Comparison of ENCODE assay signal across 21 cellular contexts in genomic region chr4:181672751-181673150, GRCh38.
"Had no signal": no experiment of that assay in that cellular context is flagged by ENCODE, and none has a peak within 500 bp of the region (broad histone marks: within the 10 kb centered on the region; RNA-seq: fewer than 3 reads in every experiment).

No MANE protein-coding gene starts in this region.

- FAIRE-seq: RCC 7860 had no signal

- H3K27ac ChIP-seq: SJSA1 had no signal

- H3K4me2 ChIP-seq: SK-N-SH had no signal

- ATAC-seq: T-cell had no signal

- H3K9me3 ChIP-seq: MG63, SJSA1, SK-N-SH had no signal

- H3K27me3 ChIP-seq: MG63, SJSA1 had no signal

- H3K36me3 ChIP-seq: MG63, SJSA1 had no signal

- DNase-seq: Karpas-422, KG1, MG63, NCI-H1092, NCI-H1105 treated with DMSO at 0.1 percent for 48 hours, NCI-H1417 treated with DMSO at 0.1 percent for 48 hours, NCI-H1694, NCI-H187 treated with DMSO at 0.1 percent for 48 hours, NCI-H2029 treated with DMSO at 0.1 percent for 48 hours, NCI-H2227 treated with DMSO at 0.1 percent for 48 hours, NCI-H524, NCI-H526 treated with DMSO at 0.1 percent for 48 hours, NCI-H774, Right ventricle myocardium superior, RPMI8226, SIG-M5, SK-N-SH, SW 1271, T-cell had no signal

- H3K4me3 ChIP-seq: MG63, SJSA1 had no signal

- H3K9ac ChIP-seq: SK-N-SH had no signal
